ENCODE assay signal across 7 cellular contexts in genomic region chr9:3972687-3973086, GRCh38.
"Had no signal": no experiment of that assay in that cellular context is flagged by ENCODE, and none has a peak within 500 bp of the region (broad histone marks: within the 10 kb centered on the region; RNA-seq: fewer than 3 reads in every experiment).

No MANE protein-coding gene starts in this region.

- ATAC-seq: GM12878 had no signal

- FAIRE-seq: GM12878, GM12891, GM12892, GM18507, GM19239 had no signal

- H3K4me3 ChIP-seq: GM12878 had no signal

- DNase-seq: GDM1, GF-D8 had no signal
